29 cellular contexts compared by ENCODE assay signal in the genomic region with DNA sequence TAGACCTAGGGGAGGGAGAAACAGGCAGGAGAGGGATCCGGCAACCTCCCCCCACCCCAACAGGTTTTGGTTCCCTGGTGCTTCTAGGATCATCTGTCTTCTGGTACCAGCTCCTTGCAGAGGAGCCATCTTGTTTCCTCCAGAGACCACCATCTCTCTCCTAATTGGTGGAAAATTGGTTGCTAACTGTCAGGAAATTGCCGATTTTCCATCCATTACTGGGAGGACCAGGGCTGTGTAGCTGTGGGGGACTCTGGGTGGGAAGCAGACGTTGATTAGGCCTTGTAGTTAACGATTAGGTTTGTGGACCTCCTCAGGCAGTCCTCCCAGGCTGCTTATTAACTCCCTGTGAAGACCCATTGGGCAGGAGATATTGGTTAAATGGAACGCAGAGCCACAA.
"Had no signal": no experiment of that assay in that cellular context is flagged by ENCODE, and none has a peak within 500 bp of the region (broad histone marks: within the 10 kb centered on the region; RNA-seq: fewer than 3 reads in every experiment).

No MANE protein-coding gene starts in this region.

- H3K4me3 ChIP-seq: coronary artery, dorsolateral prefrontal cortex had no signal

- H3K4me3 Mint-ChIP-seq: activated CD4-positive, alpha-beta memory T cell treated with anti-CD3 and anti-CD28 coated beads for 36 hours; activated CD4-positive, alpha-beta T cell treated with anti-CD3 and anti-CD28 coated beads for 36 hours; activated CD4-positive, alpha-beta T cell treated with anti-CD3 and anti-CD28 coated beads, Interleukin-2, amount 10 ng/mL, durations not matched to agents 24 days and 14 days; activated naive CD8-positive, alpha-beta T cell; activated T-cell treated with anti-CD3 and anti-CD28 coated beads, Interleukin-2, amount 50 U/mL, for 24 hours; activated T-cell treated with anti-CD3 and anti-CD28 coated beads, Interleukin-2, amount 50 U/mL, for 72 hours; central memory CD8-positive, alpha-beta T cell; dendritic cell treated with granulocyte-macrophage colony-stimulating factor and Interleukin-4, amounts not matched to agents 40 ng/mL and 50 ng/mL, for 4 days; endodermal cell had no signal

- ATAC-seq: activated CD4-positive, alpha-beta T cell treated with anti-CD3 and anti-CD28 coated beads for 36 hours; activated T-cell treated with anti-CD3 and anti-CD28 coated beads, Interleukin-2, amount 50 U/mL, for 72 hours; esophagus mucosa had no signal

- H3K27me3 ChIP-seq: brain microvascular endothelial cell had no signal

- FAIRE-seq: astrocyte, bronchial epithelial cell, frontal cortex had no signal

- DNase-seq: activated CD4-positive, alpha-beta memory T cell treated with anti-CD3 and anti-CD28 coated beads for 36 hours; activated CD4-positive, alpha-beta T cell treated with anti-CD3 and anti-CD28 coated beads for 36 hours; activated CD4-positive, alpha-beta T cell treated with anti-CD3 and anti-CD28 coated beads, Interleukin-2, amount 10 ng/mL, durations not matched to agents 24 days and 14 days; activated CD4-positive, CD25-positive, alpha-beta regulatory T cell; activated CD4-positive, CD25-positive, alpha-beta regulatory T cell treated with anti-CD3 and anti-CD28 coated beads, Interleukin-2, amount 50 U/mL, for 72 hours; activated CD8-positive, alpha-beta memory T cell treated with anti-CD3 and anti-CD28 coated beads, Interleukin-2, amount 50 U/mL, for 48 hours; activated gamma-delta T cell; activated naive CD4-positive, alpha-beta T cell; activated naive CD4-positive, alpha-beta T cell treated with anti-CD3 and anti-CD28 coated beads, Interleukin-2, amount 50 U/mL, for 16 hours; activated T-cell treated with anti-CD3 and anti-CD28 coated beads for 4 hours; activated T-cell treated with anti-CD3 and anti-CD28 coated beads, Interleukin-2, amount 50 U/mL, for 24 hours; activated T-cell treated with anti-CD3 and anti-CD28 coated beads, Interleukin-2, amount 50 U/mL, for 72 hours; amniotic stem cell; anterior cingulate cortex; brain microvascular endothelial cell; dorsolateral prefrontal cortex; effector memory CD4-positive, alpha-beta T cell; endodermal cell; foreskin fibroblast; head of caudate nucleus; T-helper 2 cell had no signal

- H3K36me3 ChIP-seq: brain microvascular endothelial cell had no signal

- H3K27ac ChIP-seq: brain microvascular endothelial cell, coronary artery, dorsolateral prefrontal cortex had no signal

- H3K27ac Mint-ChIP-seq: activated CD4-positive, alpha-beta memory T cell treated with anti-CD3 and anti-CD28 coated beads for 36 hours; activated CD4-positive, alpha-beta T cell treated with anti-CD3 and anti-CD28 coated beads for 36 hours; activated CD4-positive, alpha-beta T cell treated with anti-CD3 and anti-CD28 coated beads, Interleukin-2, amount 10 ng/mL, durations not matched to agents 24 days and 14 days; activated naive CD8-positive, alpha-beta T cell; activated T-cell treated with anti-CD3 and anti-CD28 coated beads, Interleukin-2, amount 50 U/mL, for 24 hours; activated T-cell treated with anti-CD3 and anti-CD28 coated beads, Interleukin-2, amount 50 U/mL, for 72 hours; dendritic cell treated with granulocyte-macrophage colony-stimulating factor and Interleukin-4, amounts not matched to agents 40 ng/mL and 50 ng/mL, for 4 days; endodermal cell had no signal

- H3K27me3 Mint-ChIP-seq: activated CD4-positive, alpha-beta T cell treated with anti-CD3 and anti-CD28 coated beads for 36 hours had no signal

- H3K9me3 Mint-ChIP-seq: activated CD4-positive, alpha-beta memory T cell treated with anti-CD3 and anti-CD28 coated beads for 36 hours; activated CD4-positive, alpha-beta T cell treated with anti-CD3 and anti-CD28 coated beads, Interleukin-2, amount 10 ng/mL, durations not matched to agents 24 days and 14 days; activated T-cell treated with anti-CD3 and anti-CD28 coated beads, Interleukin-2, amount 50 U/mL, for 24 hours; activated T-cell treated with anti-CD3 and anti-CD28 coated beads, Interleukin-2, amount 50 U/mL, for 72 hours; central memory CD8-positive, alpha-beta T cell; dendritic cell treated with granulocyte-macrophage colony-stimulating factor and Interleukin-4, amounts not matched to agents 40 ng/mL and 50 ng/mL, for 4 days; endodermal cell had no signal

- H3K4me1 Mint-ChIP-seq: activated CD4-positive, alpha-beta T cell treated with anti-CD3 and anti-CD28 coated beads for 36 hours; activated CD4-positive, alpha-beta T cell treated with anti-CD3 and anti-CD28 coated beads, Interleukin-2, amount 10 ng/mL, durations not matched to agents 24 days and 14 days had no signal

- H3K36me3 Mint-ChIP-seq: activated CD4-positive, alpha-beta memory T cell treated with anti-CD3 and anti-CD28 coated beads for 36 hours; activated naive CD8-positive, alpha-beta T cell had no signal
